In the genomic region with DNA sequence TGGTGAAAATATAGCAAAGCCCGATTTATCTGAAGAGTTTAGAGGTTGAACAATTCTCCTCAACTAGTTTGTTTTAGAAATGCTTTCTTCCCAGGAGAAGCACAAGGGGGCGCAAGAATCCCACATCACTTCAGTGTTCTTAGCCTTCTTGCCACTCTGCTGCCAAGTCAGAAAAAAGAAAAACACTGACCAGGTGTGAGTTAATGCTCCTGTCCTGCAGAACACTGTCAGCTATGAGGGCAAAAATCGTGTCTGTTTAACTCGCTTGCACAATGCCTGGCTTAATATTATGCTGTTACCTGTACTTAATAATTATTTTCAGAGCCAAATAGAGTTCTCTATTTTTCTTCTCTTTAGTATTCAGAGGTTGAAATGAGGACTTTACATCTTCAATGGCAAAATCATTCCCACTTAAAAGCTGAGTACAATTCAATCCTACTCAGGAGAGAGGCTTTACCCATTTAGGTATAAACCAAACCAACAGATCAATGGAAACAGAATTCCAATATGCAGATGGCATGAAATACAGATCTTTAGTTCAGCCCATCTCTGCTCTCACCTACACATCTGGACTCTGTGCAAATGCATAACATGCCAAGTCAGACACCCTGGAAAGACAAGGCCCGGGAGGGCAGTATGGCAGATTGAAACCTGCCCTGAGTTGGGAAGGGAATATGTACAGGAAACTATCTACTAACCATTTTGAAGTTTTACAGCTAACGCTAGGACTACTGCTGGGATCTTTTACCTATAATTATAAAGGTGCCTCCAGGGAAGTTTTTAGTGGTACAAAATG, we compare ENCODE assay signal across 1 cellular context.
TF ChIP-seq lines count a peak whose summit lies in the region.

No MANE protein-coding gene starts in this region.

TF ChIP-seq in IMR-90, 13 proteins besides CTCF, POLR2A, EP300 and RAD21:
- TF ChIP-seq RFX5 (IDR thresholded peaks at IDR 0.05; ENCODE audit: low read depth, low read length) (no peak), MXI1 (IDR thresholded peaks at IDR 0.05; ENCODE audit: borderline replicate concordance, low read depth, low read length) (no peak), CHD1 (IDR thresholded peaks at IDR 0.05; ENCODE audit: low read depth, low read length) (no peak), SMC3 (IDR thresholded peaks at IDR 0.05; ENCODE audit: low read depth, low read length) (peak; percentile 100)
